2 cellular contexts compared by ENCODE assay signal in genomic region chr6:39309942-39310531, GRCh38.
TF ChIP-seq lines count a peak whose summit lies in the region.

No MANE protein-coding gene starts in this region.

TF ChIP-seq in GM23338, 12 proteins besides CTCF, POLR2A, EP300 and RAD21:
- TF ChIP-seq EZH2 (IDR thresholded peaks at IDR 0.05; ENCODE audit: low read depth, unreplicated experiment) (no peak), JUNB (IDR thresholded peaks at IDR 0.05; ENCODE audit: unreplicated experiment) (no peak), POLR2AphosphoS5 (IDR thresholded peaks at IDR 0.05; ENCODE audit: low read depth) (no peak), NANOG (IDR thresholded peaks at IDR 0.05; ENCODE audit: borderline replicate concordance) (no peak), REST (IDR thresholded peaks at IDR 0.05; ENCODE audit: unreplicated experiment) (no peak), ETS1 (IDR thresholded peaks at IDR 0.05) (no peak), EZH2phosphoT487 (IDR thresholded peaks at IDR 0.05; ENCODE audit: unreplicated experiment) (no peak), ZNF462 (CRISPR knock-in tag; IDR thresholded peaks at IDR 0.05) (no peak), ZNF331 (CRISPR knock-in tag; IDR thresholded peaks at IDR 0.05; ENCODE audit: low read depth) (no peak), CREB1 (CRISPR knock-in tag; IDR thresholded peaks at IDR 0.05; ENCODE audit: low read depth) (no peak), ZNF114 (CRISPR knock-in tag; IDR thresholded peaks at IDR 0.05) (no peak), STAT1 (IDR thresholded peaks at IDR 0.05; ENCODE audit: unreplicated experiment) (no peak)

TF ChIP-seq in H1, 55 proteins besides CTCF, POLR2A, EP300 and RAD21:
- TF ChIP-seq EZH2 (IDR thresholded peaks at IDR 0.05; ENCODE audit: low read depth, low read length, severe bottlenecking) (peak; percentile 30), KDM1A (IDR thresholded peaks at IDR 0.05; ENCODE audit: borderline replicate concordance, low read length) (no peak), CREB1 (IDR thresholded peaks at IDR 0.05) (peak; percentile 44), CBX5 (IDR thresholded peaks at IDR 0.05; ENCODE audit: low read depth, low read length) (no peak), JUND (IDR thresholded peaks at IDR 0.05; ENCODE audit: low read length) (peak; percentile 46; the same call in 1 of the 2 replicates), YY1 (IDR thresholded peaks at IDR 0.05; ENCODE audit: low read depth, low read length) (0 out of 2 replicates have a peak, but pooled peaks have one; percentile 23), SP2 (IDR thresholded peaks at IDR 0.05; ENCODE audit: low read length) (no peak)
